8 cellular contexts compared by ENCODE assay signal in the genomic region with DNA sequence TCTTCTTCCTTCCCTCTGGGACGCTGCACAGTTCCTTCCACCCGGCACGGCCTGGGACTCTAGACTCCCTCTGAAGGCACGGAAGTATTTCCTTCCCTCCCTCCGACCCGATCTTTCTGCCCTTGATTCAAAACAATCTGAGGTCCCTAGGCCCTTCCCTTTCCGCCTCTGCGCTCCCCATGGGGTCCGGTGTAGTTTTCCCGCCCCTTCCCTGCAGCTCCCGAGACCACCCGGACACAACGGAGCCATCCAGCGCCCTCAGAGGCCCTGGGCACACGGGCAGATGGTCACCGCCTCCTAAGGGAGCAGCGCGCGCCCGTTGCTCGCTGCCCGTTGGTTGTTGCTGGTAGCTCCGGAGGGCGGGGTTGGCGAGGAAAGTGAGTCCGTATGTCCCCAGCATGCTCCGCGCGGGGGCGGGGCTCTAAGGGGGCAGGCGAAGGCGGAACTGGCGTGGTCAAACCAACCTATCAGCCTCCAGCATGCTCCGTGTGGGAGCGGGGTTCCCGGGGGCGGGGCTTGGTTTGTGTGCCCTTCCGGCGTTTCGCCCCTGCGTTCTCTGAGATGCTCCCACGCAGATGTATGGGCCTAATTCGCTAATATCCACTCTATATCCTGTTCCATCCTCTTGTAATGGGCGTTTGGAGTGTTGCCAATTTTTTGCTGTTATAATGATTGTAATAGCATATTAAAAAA. TPM values are rescaled to one million over a fixed set of nuclear protein-coding genes. Genes with fewer than 3 reads are reported as not detected.
A peak's percentile ranks its signal among the peaks of the same experiment; 100 is the strongest.
DNase-seq lines count a peak whose midpoint lies in the region; ATAC-seq and TF ChIP-seq lines count a peak whose summit lies in the region.

No MANE protein-coding gene starts in this region.

- DNase-seq in GM13977 (ENCODE audit: low spot score) (peak; percentile 97), NCI-H146 (lab: John Stamatoyannopoulos, UW) (peak; percentile 99), T-cell (peak; percentile 93 to 99 (median 98)), amniotic stem cell (lab: John Stamatoyannopoulos, UW) (peak; percentile 99), left cardiac atrium (peak; percentile 100), posterior cingulate gyrus (peak; percentile 99 to 100 (median 100)), upper lobe of left lung (peak; percentile 100)

- WGBS in upper lobe of left lung, 2 donors: 0 to 4% methylated on average over 19 to 44 of the region's 44 CpGs

- H3K4me3 Mint-ChIP-seq in T-cell: peak overlapping the region; percentile 88 to 94 (median 93)

- ATAC-seq in HG02870 (IDR thresholded peaks at IDR 0.05; ENCODE audit: unreplicated experiment) (peak; percentile 95), T-cell (replicated peaks in 1 of 4) (peak; percentile 99 to 100 (median 99)), left cardiac atrium (peak; percentile 99 to 100), upper lobe of left lung (ENCODE audit: low FRiP score in 2 of 2) (peak; percentile 99 to 100)

- POLR2A ChIA-PET in T-cell (lab: Charles Lee): interaction anchor here in 1 of 2 donors (1.2 kb wide), 1 partner anchor 20 kb away, joined by 12 read pairs; the partner anchor contains the start of gene MIF

- H3K4me1 ChIP-seq in upper lobe of left lung: peaks cover 5 to 9% (median 7%) of the 10 kb centered on the region in 4 donors

- peak overlapping the region; percentile 80 to 87 (median 85) for H3K27ac ChIP-seq in upper lobe of left lung

- H3K27me3 Mint-ChIP-seq in T-cell: no peaks in the 10 kb centered on the region

- in situ Hi-C loops in GM13977 (cut with MboI; ENCODE audit: low pct_unique_long_range_greater_than_20kb, low sequenced_read_pairs, unreplicated experiment): no loop called here

- H3K36me3 ChIP-seq in upper lobe of left lung: peaks cover 0 to 3% (median 0%) of the 10 kb centered on the region in 4 donors

- H3K4me3 ChIP-seq in upper lobe of left lung: peak overlapping the region; percentile 11 to 62 (median 54)

- intact Hi-C loops in left cardiac atrium (cut with DNase I): no loop called here
- intact Hi-C loops in posterior cingulate gyrus (cut with DNase I): loop anchor here (10.0 kb wide), 1 partner anchor 61 kb away; the partner anchor contains the start of gene DDT

- no peaks in the 10 kb centered on the region for H3K9me3 ChIP-seq in upper lobe of left lung

- TF ChIP-seq POLR2A in upper lobe of left lung (IDR thresholded peaks at IDR 0.05): peak in 3 of 4 donors; percentile 61 to 87 (median 70)

- no peaks in the 10 kb centered on the region for H3K36me3 Mint-ChIP-seq in T-cell

- CTCF ChIA-PET in T-cell (lab: Charles Lee): interaction anchor here in 1 of 2 donors (1.6 kb wide), 1 partner anchor 20 kb away, joined by 14 read pairs; the partner anchor contains the start of gene MIF

- no peaks in the 10 kb centered on the region for H3K9me3 Mint-ChIP-seq in T-cell

- H3K27me3 ChIP-seq in upper lobe of left lung: no peaks in the 10 kb centered on the region

- TF ChIP-seq EP300 in upper lobe of left lung (IDR thresholded peaks at IDR 0.05): peak in 1 of 4 donors; percentile 2

- peaks cover 11 to 22% (median 16%) of the 10 kb centered on the region in 3 donors for H3K4me1 Mint-ChIP-seq in T-cell

- peak overlapping the region; percentile 93 to 97 for H3K27ac Mint-ChIP-seq in T-cell

- TF ChIP-seq CTCF in GM13977 (IDR thresholded peaks at IDR 0.05; ENCODE audit: extremely low read depth, insufficient read depth, missing control alignments): no peak
- peak in 2 of 6 experiments; percentile 18 to 31 for TF ChIP-seq CTCF in upper lobe of left lung (IDR thresholded peaks at IDR 0.05)

RNA-seq across cellular contexts. Expression of gene MIF, which starts 19.6 kb away (rescaled TPM):
- total RNA-seq in T-cell: 100 to 1,000 TPM; 182 to 334 (median 289) TPM
- 100 to 1,000 TPM; 292 to 347 TPM for total RNA-seq in left cardiac atrium
- 100 to 1,000 TPM in 5 of 6 donors, 10 to 100 TPM in 1; 54.5 to 388 (median 298) TPM for total RNA-seq in upper lobe of left lung

RNA-seq across cellular contexts. Expression of gene GSTT2B, which starts 47.2 kb away (rescaled TPM):
- total RNA-seq in T-cell: not detected
- total RNA-seq in left cardiac atrium: 1 to 10 TPM; 4.8 to 7.9 TPM
- 10 to 100 TPM in 1 of 6 donors, 1 to 10 TPM in 5; 1.9 to 19.8 (median 7.5) TPM for total RNA-seq in upper lobe of left lung

RNA-seq across cellular contexts. Expression of gene DDTL, which starts 52.9 kb away (rescaled TPM):
- total RNA-seq in T-cell (1 to 10 TPM in 4 of 5 donors, not detected in 1; 3.5 to 7.7 (median 3.9) TPM), left cardiac atrium (1 to 10 TPM; 1.3 to 2.1 TPM), upper lobe of left lung (1 to 10 TPM in 3 of 6 donors, under 1 TPM in 1, not detected in 2; 0.91 to 5.7 (median 2.5) TPM)

RNA-seq across cellular contexts. Expression of gene SLC2A11, which starts 56.1 kb away (rescaled TPM):
- total RNA-seq in T-cell (10 to 100 TPM; 16.2 to 24.2 (median 18.6) TPM), left cardiac atrium (10 to 100 TPM; 15.0 TPM), upper lobe of left lung (10 to 100 TPM in 5 of 6 donors, 1 to 10 TPM in 1; 9.9 to 31.4 (median 16.5) TPM)

Comparison
In these comparisons a context has a peak if more than half of its experiments do, and no peak if none do; other contexts are left out.
1. Peak in every context shown above with its lines: DNase-seq, ATAC-seq, H3K4me3 ChIP-seq and H3K27ac ChIP-seq.